1 cellular context compared by ENCODE assay signal in the genomic region with DNA sequence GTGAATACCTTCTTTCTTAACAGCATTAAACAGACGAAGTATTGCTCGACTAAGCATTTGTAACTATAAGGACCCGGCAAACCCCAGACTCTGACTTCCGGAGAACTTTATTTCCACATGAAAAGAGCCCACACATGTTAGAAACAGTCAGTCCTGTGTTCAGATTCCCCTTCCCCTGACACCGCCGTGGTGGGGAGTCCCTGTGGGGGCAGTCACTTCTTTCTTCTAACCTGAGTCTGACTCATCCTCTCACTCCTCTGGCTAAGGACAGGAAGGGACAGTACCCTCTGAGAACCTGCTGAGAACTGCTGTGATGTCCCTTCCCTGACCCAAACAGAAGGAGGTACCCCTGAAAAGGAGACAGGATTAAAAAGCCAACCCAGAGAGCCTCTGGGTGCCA.
TF ChIP-seq lines count a peak whose summit lies in the region.

No MANE protein-coding gene starts in this region.

TF ChIP-seq in SK-N-SH, 30 proteins besides CTCF, POLR2A, EP300 and RAD21 (continued from another document):
- TF ChIP-seq, protein P1, sequence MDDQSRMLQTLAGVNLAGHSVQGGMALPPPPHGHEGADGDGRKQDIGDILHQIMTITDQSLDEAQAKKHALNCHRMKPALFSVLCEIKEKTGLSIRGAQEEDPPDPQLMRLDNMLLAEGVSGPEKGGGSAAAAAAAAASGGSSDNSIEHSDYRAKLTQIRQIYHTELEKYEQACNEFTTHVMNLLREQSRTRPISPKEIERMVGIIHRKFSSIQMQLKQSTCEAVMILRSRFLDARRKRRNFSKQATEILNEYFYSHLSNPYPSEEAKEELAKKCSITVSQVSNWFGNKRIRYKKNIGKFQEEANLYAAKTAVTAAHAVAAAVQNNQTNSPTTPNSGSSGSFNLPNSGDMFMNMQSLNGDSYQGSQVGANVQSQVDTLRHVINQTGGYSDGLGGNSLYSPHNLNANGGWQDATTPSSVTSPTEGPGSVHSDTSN (IDR thresholded peaks at IDR 0.05), result no peak
- TF ChIP-seq MEF2A (IDR thresholded peaks at IDR 0.05; ENCODE audit: borderline replicate concordance, low read depth) (no peak), MXI1 (IDR thresholded peaks at IDR 0.05; ENCODE audit: low read depth, low read length) (no peak), NRF1 (IDR thresholded peaks at IDR 0.05; ENCODE audit: low read depth, low read length) (no peak), YY1 (IDR thresholded peaks at IDR 0.05; ENCODE audit: low read depth) (no peak), TEAD4 (IDR thresholded peaks at IDR 0.05; ENCODE audit: borderline replicate concordance, insufficient read depth) (no peak), RFX5 (IDR thresholded peaks at IDR 0.05; ENCODE audit: low read length) (no peak), TAF1 (IDR thresholded peaks at IDR 0.05; ENCODE audit: borderline replicate concordance, low read depth, low read length) (no peak), SMC3 (IDR thresholded peaks at IDR 0.05; ENCODE audit: low read depth, low read length) (no peak), JUND (IDR thresholded peaks at IDR 0.05) (no peak), NFIC (IDR thresholded peaks at IDR 0.05; ENCODE audit: borderline replicate concordance) (no peak), GABPA (IDR thresholded peaks at IDR 0.05; ENCODE audit: low read depth) (no peak)
- TF ChIP-seq, protein P2, sequence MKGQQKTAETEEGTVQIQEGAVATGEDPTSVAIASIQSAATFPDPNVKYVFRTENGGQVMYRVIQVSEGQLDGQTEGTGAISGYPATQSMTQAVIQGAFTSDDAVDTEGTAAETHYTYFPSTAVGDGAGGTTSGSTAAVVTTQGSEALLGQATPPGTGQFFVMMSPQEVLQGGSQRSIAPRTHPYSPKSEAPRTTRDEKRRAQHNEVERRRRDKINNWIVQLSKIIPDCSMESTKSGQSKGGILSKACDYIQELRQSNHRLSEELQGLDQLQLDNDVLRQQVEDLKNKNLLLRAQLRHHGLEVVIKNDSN (IDR thresholded peaks at IDR 0.05; ENCODE audit: borderline replicate concordance, low read depth), result no peak
- TF ChIP-seq, protein P3, sequence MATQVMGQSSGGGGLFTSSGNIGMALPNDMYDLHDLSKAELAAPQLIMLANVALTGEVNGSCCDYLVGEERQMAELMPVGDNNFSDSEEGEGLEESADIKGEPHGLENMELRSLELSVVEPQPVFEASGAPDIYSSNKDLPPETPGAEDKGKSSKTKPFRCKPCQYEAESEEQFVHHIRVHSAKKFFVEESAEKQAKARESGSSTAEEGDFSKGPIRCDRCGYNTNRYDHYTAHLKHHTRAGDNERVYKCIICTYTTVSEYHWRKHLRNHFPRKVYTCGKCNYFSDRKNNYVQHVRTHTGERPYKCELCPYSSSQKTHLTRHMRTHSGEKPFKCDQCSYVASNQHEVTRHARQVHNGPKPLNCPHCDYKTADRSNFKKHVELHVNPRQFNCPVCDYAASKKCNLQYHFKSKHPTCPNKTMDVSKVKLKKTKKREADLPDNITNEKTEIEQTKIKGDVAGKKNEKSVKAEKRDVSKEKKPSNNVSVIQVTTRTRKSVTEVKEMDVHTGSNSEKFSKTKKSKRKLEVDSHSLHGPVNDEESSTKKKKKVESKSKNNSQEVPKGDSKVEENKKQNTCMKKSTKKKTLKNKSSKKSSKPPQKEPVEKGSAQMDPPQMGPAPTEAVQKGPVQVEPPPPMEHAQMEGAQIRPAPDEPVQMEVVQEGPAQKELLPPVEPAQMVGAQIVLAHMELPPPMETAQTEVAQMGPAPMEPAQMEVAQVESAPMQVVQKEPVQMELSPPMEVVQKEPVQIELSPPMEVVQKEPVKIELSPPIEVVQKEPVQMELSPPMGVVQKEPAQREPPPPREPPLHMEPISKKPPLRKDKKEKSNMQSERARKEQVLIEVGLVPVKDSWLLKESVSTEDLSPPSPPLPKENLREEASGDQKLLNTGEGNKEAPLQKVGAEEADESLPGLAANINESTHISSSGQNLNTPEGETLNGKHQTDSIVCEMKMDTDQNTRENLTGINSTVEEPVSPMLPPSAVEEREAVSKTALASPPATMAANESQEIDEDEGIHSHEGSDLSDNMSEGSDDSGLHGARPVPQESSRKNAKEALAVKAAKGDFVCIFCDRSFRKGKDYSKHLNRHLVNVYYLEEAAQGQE (IDR thresholded peaks at IDR 0.05; ENCODE audit: low read depth, low read length), result no peak
- TF ChIP-seq, protein P4, sequence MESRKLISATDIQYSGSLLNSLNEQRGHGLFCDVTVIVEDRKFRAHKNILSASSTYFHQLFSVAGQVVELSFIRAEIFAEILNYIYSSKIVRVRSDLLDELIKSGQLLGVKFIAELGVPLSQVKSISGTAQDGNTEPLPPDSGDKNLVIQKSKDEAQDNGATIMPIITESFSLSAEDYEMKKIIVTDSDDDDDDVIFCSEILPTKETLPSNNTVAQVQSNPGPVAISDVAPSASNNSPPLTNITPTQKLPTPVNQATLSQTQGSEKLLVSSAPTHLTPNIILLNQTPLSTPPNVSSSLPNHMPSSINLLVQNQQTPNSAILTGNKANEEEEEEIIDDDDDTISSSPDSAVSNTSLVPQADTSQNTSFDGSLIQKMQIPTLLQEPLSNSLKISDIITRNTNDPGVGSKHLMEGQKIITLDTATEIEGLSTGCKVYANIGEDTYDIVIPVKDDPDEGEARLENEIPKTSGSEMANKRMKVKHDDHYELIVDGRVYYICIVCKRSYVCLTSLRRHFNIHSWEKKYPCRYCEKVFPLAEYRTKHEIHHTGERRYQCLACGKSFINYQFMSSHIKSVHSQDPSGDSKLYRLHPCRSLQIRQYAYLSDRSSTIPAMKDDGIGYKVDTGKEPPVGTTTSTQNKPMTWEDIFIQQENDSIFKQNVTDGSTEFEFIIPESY (IDR thresholded peaks at IDR 0.05; ENCODE audit: borderline replicate concordance, low read depth), result no peak
- TF ChIP-seq, protein P5, sequence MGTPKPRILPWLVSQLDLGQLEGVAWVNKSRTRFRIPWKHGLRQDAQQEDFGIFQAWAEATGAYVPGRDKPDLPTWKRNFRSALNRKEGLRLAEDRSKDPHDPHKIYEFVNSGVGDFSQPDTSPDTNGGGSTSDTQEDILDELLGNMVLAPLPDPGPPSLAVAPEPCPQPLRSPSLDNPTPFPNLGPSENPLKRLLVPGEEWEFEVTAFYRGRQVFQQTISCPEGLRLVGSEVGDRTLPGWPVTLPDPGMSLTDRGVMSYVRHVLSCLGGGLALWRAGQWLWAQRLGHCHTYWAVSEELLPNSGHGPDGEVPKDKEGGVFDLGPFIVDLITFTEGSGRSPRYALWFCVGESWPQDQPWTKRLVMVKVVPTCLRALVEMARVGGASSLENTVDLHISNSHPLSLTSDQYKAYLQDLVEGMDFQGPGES (IDR thresholded peaks at IDR 0.05; ENCODE audit: low read depth, low read length), result no peak
TF ChIP-seq in SK-N-SH: peak in this region for 0.
